In the genomic region with DNA sequence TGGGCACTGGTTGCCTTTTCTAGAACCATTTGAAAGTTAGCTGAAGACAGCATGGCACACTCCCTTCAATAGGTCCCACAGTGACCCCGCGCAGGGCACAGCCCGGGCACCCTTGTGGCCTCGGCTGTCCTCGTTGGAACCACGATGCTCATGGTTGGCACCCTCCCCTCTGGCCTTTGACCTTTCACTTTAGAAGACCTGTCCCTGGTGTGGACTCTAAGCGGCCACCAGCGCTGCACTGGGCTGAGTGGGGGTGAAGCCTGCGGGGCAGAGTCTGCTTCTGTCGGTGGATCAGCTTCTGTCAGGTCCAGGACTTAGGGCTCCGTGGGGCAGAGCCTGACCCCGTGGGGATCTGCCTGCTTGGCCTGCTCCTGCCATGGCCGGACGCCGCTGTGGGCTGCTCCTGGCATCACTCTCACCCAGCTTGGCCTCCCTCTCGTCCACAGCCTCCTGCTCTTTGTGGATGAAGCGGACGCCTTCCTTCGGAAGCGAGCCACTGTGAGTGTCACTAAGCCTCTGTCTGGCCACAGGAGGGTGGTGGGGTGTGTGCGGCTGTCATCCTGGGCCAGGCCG, we compare ENCODE assay signal across 8 cellular contexts. TPM values are rescaled to one million over a fixed set of nuclear protein-coding genes. Genes with fewer than 3 reads are reported as not detected.
"Had no signal": no experiment of that assay in that cellular context is flagged by ENCODE, and none has a peak within 500 bp of the region (broad histone marks: within the 10 kb centered on the region; RNA-seq: fewer than 3 reads in every experiment).

No MANE protein-coding gene starts in this region.

RNA-seq across cellular contexts. Expression of a gene that starts 21.3 kb away (rescaled TPM):
- total RNA-seq: activated B cell treated with CpG ODN at 0.5 μM for 24 hours had no signal

RNA-seq across cellular contexts. Expression of a gene that starts 35.7 kb away (rescaled TPM):
- total RNA-seq: activated CD4-positive, alpha-beta memory T cell treated with anti-CD3 and anti-CD28 coated beads for 36 hours; activated CD4-positive, alpha-beta T cell treated with anti-CD3 and anti-CD28 coated beads, Interleukin-2, amount 10 ng/mL, durations not matched to agents 24 days and 14 days; activated CD8-positive, alpha-beta memory T cell treated with anti-CD3 and anti-CD28 coated beads for 36 hours; activated CD8-positive, alpha-beta T cell treated with anti-CD3 and anti-CD28 coated beads for 36 hours; activated naive CD4-positive, alpha-beta T cell treated with anti-CD3 and anti-CD28 coated beads for 36 hours; activated naive CD8-positive, alpha-beta T cell treated with anti-CD3 and anti-CD28 coated beads for 36 hours; activated T-helper 17 cell treated with anti-CD3 and anti-CD28 coated beads, Interleukin-2, amount 50 U/mL, for 72 hours had no signal
